Comparison of ENCODE assay signal across 22 cellular contexts in the genomic region with DNA sequence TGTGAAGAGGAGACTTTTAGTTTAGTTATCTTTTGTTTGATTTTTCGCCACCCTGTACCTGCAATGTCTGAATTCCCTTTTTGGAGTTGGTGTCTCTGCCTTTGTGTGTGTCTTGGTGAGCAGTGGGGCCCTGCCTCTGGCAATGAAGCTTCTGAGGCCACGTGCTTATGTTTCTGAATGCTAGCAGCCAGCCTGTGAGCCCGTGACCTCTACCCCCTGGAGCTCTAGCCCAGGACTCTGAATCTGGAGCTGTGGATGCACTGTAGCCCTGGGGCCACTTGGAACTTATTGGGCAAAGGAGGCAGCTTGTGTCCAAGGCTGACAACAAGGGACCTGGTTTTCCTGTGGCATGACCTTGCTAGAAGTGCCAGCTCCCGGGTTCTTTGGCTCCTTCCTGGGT. TPM values are rescaled to one million over a fixed set of nuclear protein-coding genes. Genes with fewer than 3 reads are reported as not detected.
"Had no signal": no experiment of that assay in that cellular context is flagged by ENCODE, and none has a peak within 500 bp of the region (broad histone marks: within the 10 kb centered on the region; RNA-seq: fewer than 3 reads in every experiment).

No MANE protein-coding gene starts in this region.

- H3K4me1 ChIP-seq: left lung, right lobe of liver had no signal

- H3K27me3 ChIP-seq: gastroesophageal sphincter, left lung, right lobe of liver, testis had no signal

- H3K36me3 ChIP-seq: gastroesophageal sphincter, left lung, right lobe of liver had no signal

- ATAC-seq: activated naive CD4-positive, alpha-beta T cell treated with anti-CD3 and anti-CD28 coated beads, Interleukin-2, amount 50 U/mL, for 72 hours; activated T-cell treated with anti-CD3 and anti-CD28 coated beads, Interleukin-2, amount 50 U/mL, for 72 hours; gastroesophageal sphincter; left lung; naive thymus-derived CD4-positive, alpha-beta T cell; right lobe of liver; stimulated activated naive CD8-positive, alpha-beta T cell treated with anti-CD3 and anti-CD28 coated beads, Interleukin-15, Interleukin-2, amounts not matched to agents 100 U/mL and 50 U/mL, for 24 hours; T-cell had no signal

- H3K4me3 ChIP-seq: coronary artery, dorsolateral prefrontal cortex, gastroesophageal sphincter, left lung, right lobe of liver, testis had no signal

- H3K27ac ChIP-seq: coronary artery, dorsolateral prefrontal cortex, gastroesophageal sphincter, left lung, right lobe of liver, testis had no signal

- DNase-seq: activated CD4-positive, alpha-beta T cell treated with anti-CD3 and anti-CD28 coated beads for 4 hours; activated CD4-positive, alpha-beta T cell treated with anti-CD3 and anti-CD28 coated beads, Interleukin-2, amount 50 U/mL, for 4 hours; activated naive CD4-positive, alpha-beta T cell; activated T-cell treated with anti-CD3 and anti-CD28 coated beads for 4 hours; activated T-cell treated with anti-CD3 and anti-CD28 coated beads, Interleukin-2, amount 50 U/mL, for 72 hours; dorsolateral prefrontal cortex; effector memory CD4-positive, alpha-beta T cell; erythroblast; hypothalamus; kidney glomerular epithelial cell; left lung; midbrain; naive thymus-derived CD4-positive, alpha-beta T cell; right lobe of liver; stimulated activated CD4-positive, alpha-beta T cell treated with anti-CD3 and anti-CD28 coated beads, Interleukin-2, amount 100 ng/mL, for 48 hours; stimulated activated naive CD8-positive, alpha-beta T cell treated with anti-CD3 and anti-CD28 coated beads, Interleukin-15, Interleukin-2, amounts not matched to agents 100 U/mL and 50 U/mL, for 24 hours; T-cell; testis; trophoblast cell had no signal

- H3K9me3 ChIP-seq: gastroesophageal sphincter, left lung, right lobe of liver, testis had no signal

RNA-seq across cellular contexts. Expression of a gene that starts 19.4 kb away (rescaled TPM):
- total RNA-seq: activated naive CD4-positive, alpha-beta T cell treated with anti-CD3 and anti-CD28 coated beads, Interleukin-2, amount 50 U/mL, for 72 hours; activated T-cell treated with anti-CD3 and anti-CD28 coated beads, Interleukin-2, amount 50 U/mL, for 72 hours; naive thymus-derived CD4-positive, alpha-beta T cell had no signal
- polyA plus RNA-seq: naive thymus-derived CD4-positive, alpha-beta T cell had no signal
